In the genomic region with DNA sequence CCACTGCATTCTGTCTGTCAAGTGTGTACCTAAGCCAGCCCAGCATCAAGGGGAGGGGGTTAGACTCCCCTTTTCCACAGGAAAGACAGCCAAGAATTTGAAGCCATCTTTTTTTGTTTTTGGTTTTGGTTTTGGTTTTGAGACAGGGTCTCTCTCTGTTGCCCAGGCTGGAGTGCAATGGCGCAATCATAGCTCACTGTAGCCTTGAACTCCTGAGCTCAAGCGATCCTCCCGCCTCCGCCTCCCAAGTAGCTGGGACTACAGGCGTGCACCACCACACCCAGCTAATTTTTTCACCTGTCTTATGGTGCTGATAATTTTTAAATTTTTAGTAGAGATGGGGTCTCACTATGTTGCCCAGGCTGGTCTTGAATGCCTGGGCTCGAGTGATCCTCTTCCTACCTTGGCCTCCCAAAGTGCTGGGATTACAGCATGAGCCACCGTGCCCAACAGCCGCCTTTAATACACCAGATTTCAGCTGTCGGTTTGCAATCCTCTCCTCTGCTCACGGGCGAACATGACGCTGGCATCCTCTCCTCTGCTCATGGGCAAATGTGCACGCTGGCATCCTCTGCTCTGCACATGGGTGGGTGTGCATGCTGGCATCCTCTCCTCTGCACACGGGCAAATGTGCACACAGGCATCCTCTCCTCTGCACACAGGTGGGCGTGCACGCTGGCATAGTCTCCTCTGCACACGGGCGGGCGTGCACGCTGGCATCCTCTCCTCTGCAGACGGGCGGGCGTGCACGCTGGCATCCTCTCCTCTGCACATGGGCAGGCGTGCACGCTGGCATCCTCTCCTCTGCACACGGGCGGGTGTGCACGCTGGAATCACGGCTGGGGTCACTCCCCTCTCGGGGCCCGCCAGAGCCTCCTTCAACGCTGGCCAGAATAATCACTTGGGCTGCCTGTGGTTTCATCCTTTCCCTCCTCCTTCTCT, we compare ENCODE assay signal across 1 cellular context.
TF ChIP-seq lines count a peak whose summit lies in the region.

No MANE protein-coding gene starts in this region.

TF ChIP-seq in K562, 482 proteins besides CTCF, POLR2A, EP300 and RAD21:
- TF ChIP-seq, protein P1, sequence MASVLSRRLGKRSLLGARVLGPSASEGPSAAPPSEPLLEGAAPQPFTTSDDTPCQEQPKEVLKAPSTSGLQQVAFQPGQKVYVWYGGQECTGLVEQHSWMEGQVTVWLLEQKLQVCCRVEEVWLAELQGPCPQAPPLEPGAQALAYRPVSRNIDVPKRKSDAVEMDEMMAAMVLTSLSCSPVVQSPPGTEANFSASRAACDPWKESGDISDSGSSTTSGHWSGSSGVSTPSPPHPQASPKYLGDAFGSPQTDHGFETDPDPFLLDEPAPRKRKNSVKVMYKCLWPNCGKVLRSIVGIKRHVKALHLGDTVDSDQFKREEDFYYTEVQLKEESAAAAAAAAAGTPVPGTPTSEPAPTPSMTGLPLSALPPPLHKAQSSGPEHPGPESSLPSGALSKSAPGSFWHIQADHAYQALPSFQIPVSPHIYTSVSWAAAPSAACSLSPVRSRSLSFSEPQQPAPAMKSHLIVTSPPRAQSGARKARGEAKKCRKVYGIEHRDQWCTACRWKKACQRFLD (CRISPR knock-in tag; IDR thresholded peaks at IDR 0.05) = no peak
- TF ChIP-seq ZNF121 (CRISPR knock-in tag; conservative IDR thresholded peaks at IDR 0.05) (peak; percentile 39; the same call in 1 of the 2 replicates), MTA3 (IDR thresholded peaks at IDR 0.05; ENCODE audit: borderline replicate concordance) (no peak), MEF2A (IDR thresholded peaks at IDR 0.05; ENCODE audit: control insufficient read depth, low read depth, low read length) (no peak), POLR2G (IDR thresholded peaks at IDR 0.05; ENCODE audit: low read depth, low read length) (peak; percentile 31), CBFA2T2 (conservative IDR thresholded peaks at IDR 0.05) (no peak), ARID1B (IDR thresholded peaks at IDR 0.05) (no peak), TEAD4 (IDR thresholded peaks at IDR 0.05; ENCODE audit: low read length) (no peak), TEAD4 (CRISPR knock-in tag; IDR thresholded peaks at IDR 0.05; ENCODE audit: borderline replicate concordance) (no peak)
